ENCODE assay signal across 21 cellular contexts in the genomic region with DNA sequence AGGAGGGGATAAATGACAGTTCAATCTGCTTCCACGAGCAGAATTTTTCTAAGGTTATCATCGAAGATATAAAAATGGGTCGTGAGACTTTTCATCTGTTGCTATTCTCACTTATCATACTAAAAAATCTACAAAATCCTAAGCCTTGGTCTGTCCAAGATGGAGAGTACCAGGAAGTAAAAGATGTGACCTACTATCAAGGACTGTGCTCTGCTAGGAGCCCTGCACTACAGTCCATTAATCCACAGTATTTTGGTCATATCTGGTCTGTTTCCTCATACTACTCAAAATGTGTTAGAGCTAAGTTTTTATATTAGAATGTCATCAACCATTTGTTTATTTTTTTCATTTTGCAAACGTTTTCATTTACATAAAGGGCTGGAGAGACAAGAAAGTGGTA.
"Had no signal": no experiment of that assay in that cellular context is flagged by ENCODE, and none has a peak within 500 bp of the region (broad histone marks: within the 10 kb centered on the region; RNA-seq: fewer than 3 reads in every experiment).

No MANE protein-coding gene starts in this region.

- H3K36me3 ChIP-seq: ovary, thoracic aorta had no signal

- H3K4me3 ChIP-seq: coronary artery, gastrocnemius medialis, left ventricle myocardium inferior, mucosa of descending colon, ovary, psoas muscle, thoracic aorta had no signal

- H3K4me3 Mint-ChIP-seq: activated CD4-positive, alpha-beta T cell treated with anti-CD3 and anti-CD28 coated beads for 36 hours; central memory CD8-positive, alpha-beta T cell; naive B cell; neural crest cell; stimulated activated effector memory CD8-positive, alpha-beta T cell treated with anti-CD3 and anti-CD28 coated beads, Interleukin-12 subunit alpha, Interleukin-12 subunit beta, amount 100 ng/mL, for 72 hours had no signal

- FAIRE-seq: endometrium, small intestine, TTC549 had no signal

- H3K27me3 ChIP-seq: gastrocnemius medialis, ovary had no signal

- H3K9me3 Mint-ChIP-seq: central memory CD8-positive, alpha-beta T cell; naive B cell; stimulated activated effector memory CD8-positive, alpha-beta T cell treated with anti-CD3 and anti-CD28 coated beads, Interleukin-12 subunit alpha, Interleukin-12 subunit beta, amount 100 ng/mL, for 72 hours had no signal

- H3K9me3 ChIP-seq: gastrocnemius medialis, left ventricle myocardium inferior, mucosa of descending colon, ovary, psoas muscle, thoracic aorta had no signal

- H3K27me3 Mint-ChIP-seq: activated CD4-positive, alpha-beta T cell treated with anti-CD3 and anti-CD28 coated beads for 36 hours; central memory CD8-positive, alpha-beta T cell; naive B cell had no signal

- H3K27ac ChIP-seq: left ventricle myocardium inferior, ovary, psoas muscle, thoracic aorta had no signal

- DNase-seq: activated CD4-positive, alpha-beta T cell treated with anti-CD3 and anti-CD28 coated beads for 36 hours; activated CD4-positive, alpha-beta T cell treated with anti-CD3 and anti-CD28 coated beads, Interleukin-2, amount 50 U/mL, for 48 hours; activated naive CD4-positive, alpha-beta T cell; anterior cingulate cortex; gastrocnemius medialis; head of caudate nucleus; left ventricle myocardium inferior; mucosa of descending colon; naive B cell; ovary; psoas muscle; right cardiac atrium; small intestine; stimulated activated CD4-positive, alpha-beta T cell treated with anti-CD3 and anti-CD28 coated beads, Interleukin-4, amount 100 ng/mL, for 24 hours had no signal

- ATAC-seq: gastrocnemius medialis, mucosa of descending colon, right cardiac atrium had no signal

- H3K27ac Mint-ChIP-seq: stimulated activated effector memory CD8-positive, alpha-beta T cell treated with anti-CD3 and anti-CD28 coated beads, Interleukin-12 subunit alpha, Interleukin-12 subunit beta, amount 100 ng/mL, for 72 hours had no signal
